ENCODE assay signal across 1 cellular context in genomic region chr6:16625319-16626240, GRCh38.
TF ChIP-seq lines count a peak whose summit lies in the region.

No MANE protein-coding gene starts in this region.

TF ChIP-seq in SK-N-SH treated with all-trans-retinoic acid at 6 μM for 48 hours, 23 proteins besides CTCF, POLR2A, EP300 and RAD21 (continued from another document):
- TF ChIP-seq ZNF8 (CRISPR knock-in tag; IDR thresholded peaks at IDR 0.05) (no peak), ZNF565 (CRISPR knock-in tag; conservative IDR thresholded peaks at IDR 0.05; ENCODE audit: low read depth) (no peak), TOX (CRISPR knock-in tag; IDR thresholded peaks at IDR 0.05; ENCODE audit: borderline replicate concordance) (no peak), PPARA (CRISPR knock-in tag; IDR thresholded peaks at IDR 0.05; ENCODE audit: borderline replicate concordance) (no peak), POU6F1 (CRISPR knock-in tag; IDR thresholded peaks at IDR 0.05; ENCODE audit: borderline replicate concordance, low read depth) (no peak)
